ENCODE assay signal across 10 cellular contexts in the genomic region with DNA sequence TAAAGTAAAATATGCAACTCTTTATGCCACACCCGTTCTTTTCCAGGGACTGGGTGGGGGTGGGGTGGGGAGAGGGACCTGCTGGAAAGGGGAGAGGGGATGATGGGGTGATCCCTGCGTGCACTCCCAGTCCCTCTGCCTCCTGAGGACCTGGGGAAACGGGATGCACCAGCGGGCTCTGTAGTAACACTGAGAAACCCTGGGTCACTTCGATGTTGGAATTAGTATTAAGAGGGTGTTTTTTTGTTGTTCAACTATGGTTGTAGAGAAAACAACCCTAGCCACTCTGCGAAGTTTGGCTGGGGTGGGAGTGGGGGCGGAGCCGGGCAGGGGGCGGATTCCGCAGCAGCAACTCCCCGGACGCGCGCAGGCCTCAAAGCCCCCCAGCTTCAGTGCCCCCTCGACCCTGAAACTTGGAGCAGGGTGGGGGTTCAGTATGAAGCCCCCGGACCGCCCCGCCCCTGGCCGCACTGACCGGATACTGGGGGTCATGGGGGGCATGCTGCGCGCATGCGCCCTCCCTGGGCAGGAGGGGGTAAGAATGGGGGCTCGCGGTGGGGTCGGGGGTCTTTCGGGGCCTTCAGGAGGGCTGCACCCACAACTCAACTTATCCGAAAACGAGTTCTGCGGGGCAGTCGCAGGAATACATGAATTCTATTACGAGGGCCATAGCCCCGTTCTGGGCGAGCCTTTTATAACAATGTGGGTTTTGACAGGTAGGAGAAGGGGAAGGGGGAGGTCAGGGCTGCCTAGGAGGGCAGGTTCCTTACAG. TPM values are rescaled to one million over a fixed set of nuclear protein-coding genes. Genes with fewer than 3 reads are reported as not detected.
DNase-seq lines count a peak whose midpoint lies in the region; ATAC-seq and TF ChIP-seq lines count a peak whose summit lies in the region.
"Had no signal": no experiment of that assay in that cellular context is flagged by ENCODE, and none has a peak within 500 bp of the region (broad histone marks: within the 10 kb centered on the region; RNA-seq: fewer than 3 reads in every experiment).

No MANE protein-coding gene starts in this region.

- H3K27ac ChIP-seq in HUES48 (ENCODE audit: low read depth, low read length) (no peak overlapping the region), spleen (peak overlapping the region in 7 of 8 donors; percentile 29 to 83 (median 69))

- ATAC-seq in GM19324 (IDR thresholded peaks at IDR 0.05; ENCODE audit: low FRiP score, unreplicated experiment) = no peak

- H3K4me1 ChIP-seq in HUES48 (ENCODE audit: control insufficient read depth, insufficient read depth, low read length) = peaks cover 22% of the 10 kb centered on the region
- peaks cover 13 to 68% (median 54%) of the 10 kb centered on the region in 6 donors for H3K4me1 ChIP-seq in spleen

- H3K36me3 Mint-ChIP-seq in brain = peaks cover 17% of the 10 kb centered on the region
- peaks cover 0 to 7% (median 7%) of the 10 kb centered on the region in 3 donors for H3K36me3 Mint-ChIP-seq in immature natural killer cell

- H3K36me3 ChIP-seq in HUES48 (ENCODE audit: control insufficient read depth, insufficient read depth, low read length) (peaks cover 22% of the 10 kb centered on the region), spleen (peaks cover 0 to 15% (median 0%) of the 10 kb centered on the region in 6 donors)

- TF ChIP-seq CTCF in brain (conservative IDR thresholded peaks at IDR 0.05) (no peak), spleen (IDR thresholded peaks at IDR 0.05 in 8 of 11, conservative IDR thresholded peaks at IDR 0.05 in 3 of 11) (no peak)

- H3K27me3 ChIP-seq in HUES48 (ENCODE audit: control insufficient read depth, insufficient read depth, low read length) (peaks cover 42% of the 10 kb centered on the region), spleen (replicated peaks in 1 of 7) (peaks cover 0 to 78% (median 38%) of the 10 kb centered on the region in 7 donors)

- H3K4me3 Mint-ChIP-seq in brain = peak overlapping the region; percentile 78 to 84 (median 82)
- H3K4me3 Mint-ChIP-seq in immature natural killer cell = peak overlapping the region; percentile 54 to 84 (median 79)

- H3K27ac Mint-ChIP-seq in brain (peak overlapping the region; percentile 69 to 92 (median 87)), immature natural killer cell (peak overlapping the region in 1 of 6 donors; percentile 72)

- no peak overlapping the region for H3K9ac ChIP-seq in HUES48 (ENCODE audit: low read depth, low read length)

- no peak for TF ChIP-seq POLR2A in spleen (IDR thresholded peaks at IDR 0.05)

- DNase-seq in immature natural killer cell (no peak), spleen (no peak), DMS114 treated with DMSO at 0.1 percent for 48 hours (lab: John Stamatoyannopoulos, UW; ENCODE audit: unreplicated experiment) (no peak), activated gamma-delta T cell (lab: John Stamatoyannopoulos, UW) (no peak), NOMO-1 treated with dmso at 0.1 percent for 144 hours (lab: John Stamatoyannopoulos, UW; ENCODE audit: unreplicated experiment) (no peak)
- DNase-seq: cortex of kidney, occipital lobe had no signal

- H3K9me3 Mint-ChIP-seq in brain (no peaks in the 10 kb centered on the region), immature natural killer cell (no peaks in the 10 kb centered on the region)

- intact Hi-C loops in spleen (cut with DNase I; ENCODE audit: low total_unique reads) = no loop called here

- H3K9me3 ChIP-seq in HUES48 (ENCODE audit: control insufficient read depth, insufficient read depth, low read length) (no peaks in the 10 kb centered on the region), spleen (no peaks in the 10 kb centered on the region)

- H3K4me3 ChIP-seq in HUES48 (ENCODE audit: low read depth, low read length) = peak overlapping the region; percentile 78
- H3K4me3 ChIP-seq in spleen = peak overlapping the region in 7 of 8 donors; percentile 3 to 80 (median 45)

- peaks cover 44% of the 10 kb centered on the region for H3K4me1 Mint-ChIP-seq in brain
- peaks cover 24% of the 10 kb centered on the region in 2 donors for H3K4me1 Mint-ChIP-seq in immature natural killer cell

- H3K27me3 Mint-ChIP-seq in brain (peaks cover 4% of the 10 kb centered on the region), immature natural killer cell (ENCODE audit: low read depth in 3 of 3) (peaks cover 2 to 6% (median 5%) of the 10 kb centered on the region in 3 donors)

- WGBS in spleen, 5 donors = 34 to 42% (median 40%) methylated on average over 31 to 34 of the region's 34 CpGs

RNA-seq across cellular contexts. Expression of a gene that starts 1.3 kb away (rescaled TPM):
- polyA plus RNA-seq in brain (ENCODE audit: insufficient read depth, low read depth, low replicate concordance) (47.2 TPM), immature natural killer cell (under 1 TPM in 1 of 3 donors, not detected in 2; 0.27 TPM), spleen (10 to 100 TPM; 13.7 to 26.6 (median 22.5) TPM)
- 10 to 100 TPM in 6 of 7 donors, 1 to 10 TPM in 1; 9.3 to 19.5 (median 14.8) TPM for total RNA-seq in spleen

RNA-seq across cellular contexts. Expression of a gene that starts 5.3 kb away (rescaled TPM):
- polyA plus RNA-seq in brain (ENCODE audit: insufficient read depth, low read depth, low replicate concordance) (100 TPM), immature natural killer cell (10 to 100 TPM in 1 of 3 donors, 1 to 10 TPM in 2; 8.1 to 20.2 (median 9.5) TPM), spleen (10 to 100 TPM; 13.7 to 24.3 (median 22.2) TPM)
- 10 to 100 TPM; 15.3 to 30.7 (median 21.0) TPM for total RNA-seq in spleen

RNA-seq across cellular contexts. Expression of a gene that starts 19.0 kb away (rescaled TPM):
- polyA plus RNA-seq in brain (ENCODE audit: insufficient read depth, low read depth, low replicate concordance) = 43.7 TPM
- 10 to 100 TPM; 33.0 to 61.8 (median 54.1) TPM for polyA plus RNA-seq in immature natural killer cell
- 10 to 100 TPM; 15.0 to 20.9 (median 18.8) TPM for total RNA-seq in spleen
- polyA plus RNA-seq in spleen = 1 to 10 TPM; 5.7 to 7.5 (median 6.3) TPM

RNA-seq across cellular contexts. Expression of a gene that starts 23.0 kb away (rescaled TPM):
- 42.2 TPM for polyA plus RNA-seq in brain (ENCODE audit: insufficient read depth, low read depth, low replicate concordance)
- polyA plus RNA-seq in immature natural killer cell = not detected
- 1 to 10 TPM in 3 of 7 donors, under 1 TPM in 4; 0.39 to 2.2 (median 0.79) TPM for total RNA-seq in spleen
- polyA plus RNA-seq in spleen = 1 to 10 TPM in 1 of 3 donors, under 1 TPM in 2; 0.83 to 1.5 (median 0.93) TPM

Comparison
In these comparisons a context has a peak if more than half of its experiments do, and no peak if none do; other contexts are left out.
1. RNA of a gene that starts 1.3 kb away (polyA plus RNA-seq): 47.2 TPM in brain (single experiment) and 13.7 to 26.6 TPM in spleen; 0.27 TPM in immature natural killer cell; every median in the first group is over 10 times any median in the second.